ENCODE assay signal across 26 cellular contexts in the genomic region with DNA sequence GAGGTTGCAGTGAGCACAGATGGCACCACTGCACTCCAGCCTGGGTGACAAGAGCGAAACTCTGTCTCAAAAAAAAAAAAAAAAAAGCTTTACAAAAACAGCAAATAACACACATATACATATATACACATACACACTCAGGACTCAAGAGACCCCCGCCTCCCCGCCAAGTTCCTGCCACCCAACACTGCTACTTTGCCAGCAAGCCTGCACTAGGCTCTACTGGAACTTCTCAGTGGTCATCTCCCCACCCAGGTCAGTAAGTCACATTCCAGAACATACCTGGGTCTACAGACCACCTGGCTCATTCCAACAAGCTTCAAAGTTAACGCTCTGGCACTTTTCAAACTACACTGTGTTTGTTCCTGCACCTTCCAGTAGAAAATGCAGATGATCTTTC.
DNase-seq lines count a peak whose midpoint lies in the region; TF ChIP-seq lines count a peak whose summit lies in the region.
"Had no signal": no experiment of that assay in that cellular context is flagged by ENCODE, and none has a peak within 500 bp of the region (broad histone marks: within the 10 kb centered on the region; RNA-seq: fewer than 3 reads in every experiment).

No MANE protein-coding gene starts in this region.

- H3K4me1 Mint-ChIP-seq in HFFc6 (ENCODE audit: low read depth) (no peaks in the 10 kb centered on the region), neural progenitor cell (peaks cover 28% of the 10 kb centered on the region)

- H4K20me1 ChIP-seq in neural progenitor cell (ENCODE audit: low read depth): peaks cover 28% of the 10 kb centered on the region

- peaks cover 60% of the 10 kb centered on the region for H3K36me3 ChIP-seq in brain microvascular endothelial cell (replicated peaks)
- no peaks in the 10 kb centered on the region for H3K36me3 ChIP-seq in neural progenitor cell

- peaks cover 23% of the 10 kb centered on the region for H3K4me1 ChIP-seq in neural progenitor cell

- H3K27me3 Mint-ChIP-seq in HFFc6 (ENCODE audit: insufficient read depth) (peaks cover 7% of the 10 kb centered on the region), neural progenitor cell (ENCODE audit: insufficient read depth, low read depth) (peaks cover 16% of the 10 kb centered on the region)
- H3K27me3 Mint-ChIP-seq: B cell had no signal

- DNase-seq in HFFc6 (no peak), brain microvascular endothelial cell (no peak), neural progenitor cell (ENCODE audit: low spot score) (no peak), GM03348 (ENCODE audit: low spot score) (no peak), NCI-H128 (lab: John Stamatoyannopoulos, UW; ENCODE audit: unreplicated experiment) (no peak)
- DNase-seq in activated naive CD4-positive, alpha-beta T cell (lab: John Stamatoyannopoulos, UW): no peak
- no peak for DNase-seq in activated CD4-positive, alpha-beta T cell treated with anti-CD3 and anti-CD28 coated beads, Interleukin-2, amount 50 U/mL, for 48 hours
- DNase-seq: CD8-positive, alpha-beta T cell; DMS 273 treated with DMSO at 0.1 percent for 48 hours; DMS79; EL; GDM1; NCI-H1048; NCI-H1417 treated with DMSO at 0.1 percent for 48 hours; NCI-H1694 treated with DMSO at 0.1 percent for 48 hours; NCI-H2081; NCI-H2171; NCI-H226; NCI-H510A; NCI-H69; SHP77 had no signal

- H3K9me3 Mint-ChIP-seq in HFFc6 (no peaks in the 10 kb centered on the region), neural progenitor cell (no peaks in the 10 kb centered on the region)
- H3K9me3 Mint-ChIP-seq: CD8-positive, alpha-beta T cell; IgD-negative memory B cell had no signal

- no peaks in the 10 kb centered on the region for H3K79me2 ChIP-seq in neural progenitor cell (ENCODE audit: low read depth)

- peak overlapping the region; percentile 82 for H3K27ac ChIP-seq in brain microvascular endothelial cell
- H3K27ac ChIP-seq in neural progenitor cell: no peak overlapping the region
- H3K27ac ChIP-seq: C4-2B, HL-60, KMS-11 had no signal

- no peak overlapping the region for H3K4me2 ChIP-seq in neural progenitor cell
- H3K4me2 ChIP-seq: KMS-11 had no signal

- no peak overlapping the region; the same call in 1 of the 2 replicates for H3K4me3 Mint-ChIP-seq in HFFc6
- no peak overlapping the region for H3K4me3 Mint-ChIP-seq in neural progenitor cell
- H3K4me3 Mint-ChIP-seq: B cell; CD8-positive, alpha-beta T cell had no signal

- no peak overlapping the region for H3K4me3 ChIP-seq in brain microvascular endothelial cell (ENCODE audit: low read depth, low read length)
- no peak overlapping the region for H3K4me3 ChIP-seq in neural progenitor cell

- no peaks in the 10 kb centered on the region for H3K27me3 ChIP-seq in brain microvascular endothelial cell (replicated peaks)
- no peaks in the 10 kb centered on the region for H3K27me3 ChIP-seq in neural progenitor cell

- TF ChIP-seq CTCF in HFFc6 (IDR thresholded peaks at IDR 0.05): no peak
- no peak for TF ChIP-seq CTCF in brain microvascular endothelial cell (IDR thresholded peaks at IDR 0.05; ENCODE audit: low read depth, low read length, missing control alignments)
- no peak for TF ChIP-seq CTCF in neural progenitor cell (IDR thresholded peaks at IDR 0.05)

- in situ Hi-C loops in brain microvascular endothelial cell (cut with HindIII; ENCODE audit: low pct_ligation_motif_present, low sequenced_read_pairs): no loop called here

- H3F3A ChIP-seq in neural progenitor cell (ENCODE audit: low read depth): peaks cover 28% of the 10 kb centered on the region

- H3K27ac Mint-ChIP-seq in HFFc6 (0 out of 2 replicates have a peak overlapping the region, but pooled peaks have one; percentile 36), neural progenitor cell (peak overlapping the region; percentile 83)
- H3K27ac Mint-ChIP-seq: B cell; CD8-positive, alpha-beta T cell; IgD-negative memory B cell had no signal

- H3K9me3 ChIP-seq in neural progenitor cell (ENCODE audit: low read depth): no peaks in the 10 kb centered on the region

- peaks cover 38% of the 10 kb centered on the region for H3K36me3 Mint-ChIP-seq in HFFc6 (ENCODE audit: low read depth)
- H3K36me3 Mint-ChIP-seq in neural progenitor cell: peaks cover 45% of the 10 kb centered on the region
- H3K36me3 Mint-ChIP-seq: CD8-positive, alpha-beta T cell; IgD-negative memory B cell had no signal

- no peak overlapping the region for H3K9ac ChIP-seq in neural progenitor cell
- H3K9ac ChIP-seq: KMS-11 had no signal

- H2AFZ ChIP-seq in neural progenitor cell (replicated peaks): no peak overlapping the region
